Comparison of ENCODE assay signal across 1 cellular context in the genomic region with DNA sequence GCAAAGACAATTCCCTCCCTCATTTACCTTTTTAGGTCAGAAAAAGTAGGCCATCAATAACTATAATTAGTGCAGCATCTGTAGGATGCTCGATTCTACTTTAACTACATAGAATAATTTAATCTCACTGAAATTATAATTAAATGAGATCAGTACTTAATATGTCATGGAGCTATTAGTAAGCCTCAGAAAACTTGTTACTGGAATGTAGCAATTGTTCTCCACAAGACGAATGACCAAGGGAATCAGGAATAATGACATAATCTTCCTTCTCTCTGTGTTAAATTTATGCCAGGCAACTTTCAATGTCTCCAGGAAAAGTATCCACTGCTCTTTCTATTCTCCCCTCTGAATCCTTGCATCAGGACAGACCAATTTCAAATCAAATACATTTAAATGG.
TF ChIP-seq lines count a peak whose summit lies in the region.

No MANE protein-coding gene starts in this region.

TF ChIP-seq in endothelial cell of umbilical vein, 7 proteins besides CTCF, POLR2A, EP300 and RAD21:
- TF ChIP-seq POLR2AphosphoS5 (IDR thresholded peaks at IDR 0.05; ENCODE audit: insufficient read depth, low read depth, low read length) (no peak), MYC (IDR thresholded peaks at IDR 0.05; ENCODE audit: low read depth, low read length) (no peak), MAX (IDR thresholded peaks at IDR 0.05; ENCODE audit: insufficient read depth, insufficient read length) (no peak), GATA2 (IDR thresholded peaks at IDR 0.05; ENCODE audit: insufficient read depth, insufficient read length, low read depth, low read length) (no peak), FOS (IDR thresholded peaks at IDR 0.05; ENCODE audit: borderline replicate concordance, insufficient read depth, low read length) (no peak), EZH2 (IDR thresholded peaks at IDR 0.05; ENCODE audit: borderline replicate concordance, low read depth, low read length, severe bottlenecking) (no peak), JUN (IDR thresholded peaks at IDR 0.05; ENCODE audit: borderline replicate concordance, insufficient read depth, insufficient read length, low read depth) (no peak)
